14 cellular contexts compared by ENCODE assay signal in genomic region chr3:111810909-111811308, GRCh38. TPM values are rescaled to one million over a fixed set of nuclear protein-coding genes. Genes with fewer than 3 reads are reported as not detected.
A peak's percentile ranks its signal among the peaks of the same experiment; 100 is the strongest.
DNase-seq lines count a peak whose midpoint lies in the region; ATAC-seq and TF ChIP-seq lines count a peak whose summit lies in the region.
"Had no signal": no experiment of that assay in that cellular context is flagged by ENCODE, and none has a peak within 500 bp of the region (broad histone marks: within the 10 kb centered on the region; RNA-seq: fewer than 3 reads in every experiment).

No MANE protein-coding gene starts in this region.

- no peak overlapping the region for H3K9ac ChIP-seq in mammary epithelial cell (ENCODE audit: insufficient read depth, low read length)

- intact Hi-C loops in A673 (cut with micrococcal nuclease; ENCODE audit: unreplicated experiment), result no loop called here
- intact Hi-C loops in mammary epithelial cell (cut with micrococcal nuclease), result no loop called here

- H3K27me3 ChIP-seq in A673 (replicated peaks; ENCODE audit: insufficient read depth, low read depth, low read length, poor library complexity) (no peaks in the 10 kb centered on the region), mammary epithelial cell (ENCODE audit: insufficient read depth, low read length) (no peaks in the 10 kb centered on the region)
- H3K27me3 ChIP-seq: suprapubic skin had no signal

- POLR2A ChIA-PET in A673 (lab: Charles Lee; ENCODE audit: low non-redundant PET), result no interaction called here

- in situ Hi-C loops in mammary epithelial cell (cut with MboI; ENCODE audit: low sequenced_read_pairs in 2 of 2), result no loop called here

- BruUV-seq in A673 (replicated peaks; lab: Mats Ljungman, UMichigan), result no TSS peak
- BruUV-seq in mammary epithelial cell (replicated peaks; lab: Mats Ljungman, UMichigan), result no TSS peak

- H3K4me2 ChIP-seq in mammary epithelial cell (ENCODE audit: insufficient read depth, low read depth, low read length), result peak overlapping the region; percentile 52

- CTCF ChIA-PET in A673 (lab: Charles Lee), result no interaction called here
- CTCF ChIA-PET in mammary epithelial cell (lab: Charles Lee; ENCODE audit: low non-redundant PET), result no interaction called here

- H3K27ac ChIP-seq in A673 (ENCODE audit: low read depth, low read length, poor library complexity, severe bottlenecking), result no peak overlapping the region
- H3K27ac ChIP-seq in mammary epithelial cell (ENCODE audit: insufficient read depth, low read depth, low read length), result peak overlapping the region; percentile 67
- H3K27ac ChIP-seq: suprapubic skin had no signal

- no peaks in the 10 kb centered on the region for H4K20me1 ChIP-seq in mammary epithelial cell (ENCODE audit: insufficient read depth, low read length)

- no peaks in the 10 kb centered on the region for H3K79me2 ChIP-seq in mammary epithelial cell (ENCODE audit: insufficient read depth, low read length)

- no peaks in the 10 kb centered on the region for H3K9me3 ChIP-seq in A673 (ENCODE audit: low read depth, low read length, poor library complexity, severe bottlenecking)
- no peaks in the 10 kb centered on the region for H3K9me3 ChIP-seq in mammary epithelial cell (replicated peaks; ENCODE audit: insufficient read depth, low read length)
- H3K9me3 ChIP-seq: suprapubic skin had no signal

- DNase-seq in A673 (ENCODE audit: low spot score) (peak; percentile 48), HT1080 (ENCODE audit: low read depth) (peak; percentile 91), mammary epithelial cell (peak; percentile 81), kidney tubule cell (ENCODE audit: low spot score) (peak; percentile 76), NCI-H2107 (lab: John Stamatoyannopoulos, UW) (no peak), COLO668 (lab: John Stamatoyannopoulos, UW; ENCODE audit: unreplicated experiment) (no peak)
- DNase-seq: AML-193, NCI-H1436 treated with DMSO at 0.1 percent for 48 hours, T1000 had no signal

- no peak for TF ChIP-seq CTCF in A673 (conservative IDR thresholded peaks at IDR 0.05; ENCODE audit: low read depth, low read length)
- TF ChIP-seq CTCF in mammary epithelial cell (conservative IDR thresholded peaks at IDR 0.05 in 1 of 2, IDR thresholded peaks at IDR 0.05 in 1 of 2; ENCODE audit: extremely low read depth in 1 of 2, insufficient read depth in 1 of 2, low read depth in 1 of 2, low read length in 2 of 2), result no peak

- H3K4me1 ChIP-seq in A673 (ENCODE audit: insufficient read depth, low read length, poor library complexity, severe bottlenecking) (no peaks in the 10 kb centered on the region), mammary epithelial cell (ENCODE audit: insufficient read depth, low read length) (peaks cover 40% of the 10 kb centered on the region)

- H3K36me3 ChIP-seq in A673 (ENCODE audit: insufficient read depth, low read length, poor library complexity, severe bottlenecking), result no peaks in the 10 kb centered on the region
- no peaks in the 10 kb centered on the region for H3K36me3 ChIP-seq in mammary epithelial cell (ENCODE audit: insufficient read depth, low read length)
- H3K36me3 ChIP-seq: suprapubic skin had no signal

- no peak overlapping the region for H2AFZ ChIP-seq in mammary epithelial cell (ENCODE audit: low read depth, low read length)

- H3K4me3 ChIP-seq in A673 (ENCODE audit: low read depth, low read length, poor library complexity, severe bottlenecking) (no peak overlapping the region), mammary epithelial cell (replicated peaks in 1 of 3; ENCODE audit: insufficient read depth in 1 of 3, low read depth in 2 of 3, low read length in 3 of 3) (no peak overlapping the region)
- H3K4me3 ChIP-seq: suprapubic skin had no signal

- dilution Hi-C loops in mammary epithelial cell (cut with HindIII; ENCODE audit: low sequenced_read_pairs), result no loop called here

- ATAC-seq in HG02840 (IDR thresholded peaks at IDR 0.05; ENCODE audit: low FRiP score, unreplicated experiment) (no peak), HG02973 (IDR thresholded peaks at IDR 0.05; ENCODE audit: unreplicated experiment) (no peak)
- ATAC-seq: activated naive CD4-positive, alpha-beta T cell treated with anti-CD3 and anti-CD28 coated beads, Interleukin-2, amount 50 U/mL, for 72 hours had no signal

RNA-seq across cellular contexts. Expression of gene PHLDB2, which starts 48.2 kb away (rescaled TPM):
- total RNA-seq in A673 (2021), result 11.7 and 13.1 TPM in 2 replicates
- 57.3 and 58.5 TPM in 2 replicates for total RNA-seq in HT1080 (2014; rRNA removed; shearing (Covaris generic))
- polyA plus RNA-seq in HT1080 (2015; cell fraction: cytosol; rRNA removed), result 56.8 and 73.4 TPM in 2 replicates
- polyA plus RNA-seq in HT1080 (2015; cell fraction: nucleus; rRNA removed), result 224 and 250 TPM in 2 replicates
- 100 to 1,000 TPM in 1 of 2 donors, 10 to 100 TPM in 1; 95.5 to 153 TPM for total RNA-seq in mammary epithelial cell
- 21.1 TPM for polyA plus RNA-seq in mammary epithelial cell
- 55.5 TPM for polyA minus RNA-seq in mammary epithelial cell
- total RNA-seq: G401 had no signal

Comparison
In these comparisons a context has a peak if more than half of its experiments do, and no peak if none do; other contexts are left out.
1. DNase-seq: peak in A673 (single experiment), HT1080 (single experiment), mammary epithelial cell (single experiment) and kidney tubule cell (single experiment); none in NCI-H2107 (single experiment) and COLO668 (single experiment).